8 cellular contexts compared by ENCODE assay signal in genomic region chr11:72641900-72642814, GRCh38. TPM values are rescaled to one million over a fixed set of nuclear protein-coding genes. Genes with fewer than 3 reads are reported as not detected.
DNase-seq lines count a peak whose midpoint lies in the region; ATAC-seq and TF ChIP-seq lines count a peak whose summit lies in the region.

No MANE protein-coding gene starts in this region.

- POLR2A ChIA-PET in T-cell (lab: Charles Lee): no interaction called here

- peaks cover 0 to 5% (median 0%) of the 10 kb centered on the region in 3 donors for H3K4me1 Mint-ChIP-seq in T-cell

- intact Hi-C loops in mucosa of descending colon (cut with DNase I, micrococcal nuclease) (loop anchor here (5.0 kb wide), 2 partner anchors 40 to 55 kb away; no protein-coding TSS in a partner anchor), upper lobe of right lung (cut with DNase I) (no loop called here), posterior vena cava (cut with DNase I) (loop anchor here (2.0 to 10.0 kb wide), 3 partner anchors 35 to 167 kb away; no protein-coding TSS in a partner anchor)

- peaks cover 4% of the 10 kb centered on the region for H3K4me1 ChIP-seq in effector memory CD4-positive, alpha-beta T cell (ENCODE audit: control insufficient read depth, insufficient read depth, low read length, poor library complexity, severe bottlenecking)
- H3K4me1 ChIP-seq in mucosa of descending colon (ENCODE audit: low read depth) (peaks cover 9% of the 10 kb centered on the region), upper lobe of right lung (peaks cover 19% of the 10 kb centered on the region)

- H3K4me3 Mint-ChIP-seq in T-cell: peak overlapping the region; percentile 35 to 73 (median 62)

- H3K27me3 Mint-ChIP-seq in T-cell: peaks cover 9 to 11% of the 10 kb centered on the region in 2 donors

- no peaks in the 10 kb centered on the region for H3K9me3 Mint-ChIP-seq in T-cell

- H3K27me3 ChIP-seq in effector memory CD4-positive, alpha-beta T cell (replicated peaks; ENCODE audit: control insufficient read depth, insufficient read depth, low read length, poor library complexity, severe bottlenecking): peaks cover 11% of the 10 kb centered on the region
- peaks cover 14% of the 10 kb centered on the region for H3K27me3 ChIP-seq in upper lobe of right lung

- CTCF ChIA-PET in T-cell (lab: Charles Lee): interaction anchor here in 1 of 2 donors (0.5 kb wide), 1 partner anchor 175 kb away, joined by 3 read pairs; no protein-coding TSS in a partner anchor

- H3K27ac ChIP-seq in effector memory CD4-positive, alpha-beta T cell (ENCODE audit: insufficient read depth, low read length, poor library complexity, severe bottlenecking): no peak overlapping the region
- H3K27ac ChIP-seq in upper lobe of right lung: peak overlapping the region; percentile 36

- peak; percentile 40 to 60 (median 50) for ATAC-seq in T-cell (replicated peaks in 1 of 4)
- ATAC-seq in mucosa of descending colon: peak; percentile 75
- ATAC-seq in upper lobe of right lung: peak; percentile 64
- ATAC-seq in HG02870 (IDR thresholded peaks at IDR 0.05; ENCODE audit: unreplicated experiment): no peak

- peak overlapping the region; percentile 53 for H3K4me3 ChIP-seq in effector memory CD4-positive, alpha-beta T cell (ENCODE audit: insufficient read depth, low read depth, low read length, poor library complexity, severe bottlenecking)
- H3K4me3 ChIP-seq in mucosa of descending colon (no peak overlapping the region), upper lobe of right lung (peak overlapping the region; percentile 58)

- H3K27ac Mint-ChIP-seq in T-cell: no peak overlapping the region

- no peaks in the 10 kb centered on the region for H3K36me3 ChIP-seq in effector memory CD4-positive, alpha-beta T cell (ENCODE audit: control insufficient read depth, insufficient read depth, low read length)
- H3K36me3 ChIP-seq in mucosa of descending colon (ENCODE audit: low read depth): no peaks in the 10 kb centered on the region
- H3K36me3 ChIP-seq in upper lobe of right lung: no peaks in the 10 kb centered on the region

- peak; percentile 42 for DNase-seq in stimulated activated CD4-positive, alpha-beta T cell treated with anti-CD3 and anti-CD28 coated beads, Interleukin-15, amount 100 ng/mL, for 24 hours
- DNase-seq in stimulated activated CD4-positive, alpha-beta T cell treated with anti-CD3 and anti-CD28 coated beads, Interleukin-4, amount 100 ng/mL, for 1 hour: no peak
- peak in 9 of 34 experiments; percentile 1 to 16 (median 9) for DNase-seq in T-cell
- no peak for DNase-seq in effector memory CD4-positive, alpha-beta T cell
- DNase-seq in mucosa of descending colon: peak in 2 of 3 donors; percentile 25 to 63
- DNase-seq in upper lobe of right lung: peak; percentile 71
- DNase-seq in posterior vena cava (ENCODE audit: low spot score): no peak

- no peaks in the 10 kb centered on the region for H3K9me3 ChIP-seq in effector memory CD4-positive, alpha-beta T cell (ENCODE audit: control insufficient read depth, low read length)
- H3K9me3 ChIP-seq in mucosa of descending colon (no peaks in the 10 kb centered on the region), upper lobe of right lung (no peaks in the 10 kb centered on the region)

- TF ChIP-seq CTCF in mucosa of descending colon (IDR thresholded peaks at IDR 0.05) (no peak), upper lobe of right lung (IDR thresholded peaks at IDR 0.05) (no peak)

- no peaks in the 10 kb centered on the region for H3K36me3 Mint-ChIP-seq in T-cell

RNA-seq across cellular contexts. Expression of gene PDE2A, which starts 32.1 kb away (rescaled TPM):
- 1 to 10 TPM; 1.1 to 6.1 (median 1.7) TPM for total RNA-seq in T-cell
- total RNA-seq in mucosa of descending colon: 10 to 100 TPM in 1 of 3 donors, 1 to 10 TPM in 2; 7.0 to 45.9 (median 9.6) TPM
- 27.3 TPM for total RNA-seq in upper lobe of right lung
- 10 to 100 TPM; 33.0 to 38.8 TPM for total RNA-seq in posterior vena cava

Comparison
In these comparisons a context has a peak if more than half of its experiments do, and no peak if none do; other contexts are left out.
1. DNase-seq: peak in stimulated activated CD4-positive, alpha-beta T cell treated with anti-CD3 and anti-CD28 coated beads, Interleukin-15, amount 100 ng/mL, for 24 hours (single experiment), mucosa of descending colon (2 of 3) and upper lobe of right lung (single experiment); none in stimulated activated CD4-positive, alpha-beta T cell treated with anti-CD3 and anti-CD28 coated beads, Interleukin-4, amount 100 ng/mL, for 1 hour (single experiment), effector memory CD4-positive, alpha-beta T cell (0 of 3) and posterior vena cava (single experiment).